27 cellular contexts compared by ENCODE assay signal in the genomic region with DNA sequence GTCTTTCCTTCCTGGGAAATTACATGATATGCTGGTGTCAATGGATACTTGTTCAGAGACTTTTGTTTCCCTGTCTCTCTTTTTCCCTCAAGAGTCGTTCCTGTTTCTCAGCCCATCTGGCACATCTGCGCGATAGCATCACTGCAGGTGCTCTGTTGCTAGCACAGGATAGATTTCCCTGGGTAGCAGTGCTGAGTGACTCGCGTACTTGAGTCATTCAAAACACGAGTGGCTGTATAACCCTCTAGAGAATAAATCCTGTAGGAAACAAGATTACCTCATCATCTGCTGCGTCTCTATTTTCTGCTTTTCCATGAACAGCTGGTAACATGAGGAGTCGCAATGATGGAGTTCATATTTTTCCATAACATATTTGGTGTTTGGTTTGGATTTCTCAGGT.
DNase-seq lines count a peak whose midpoint lies in the region; ATAC-seq, FAIRE-seq and TF ChIP-seq lines count a peak whose summit lies in the region.
"Had no signal": no experiment of that assay in that cellular context is flagged by ENCODE, and none has a peak within 500 bp of the region (broad histone marks: within the 10 kb centered on the region; RNA-seq: fewer than 3 reads in every experiment).

No MANE protein-coding gene starts in this region.

- H3K9me3 ChIP-seq in endothelial cell of umbilical vein (replicated peaks; ENCODE audit: control insufficient read depth, insufficient read depth, low read length) = no peaks in the 10 kb centered on the region
- H3K9me3 ChIP-seq in Peyer's patch = no peaks in the 10 kb centered on the region
- H3K9me3 ChIP-seq: lower lobe of right lung, testis had no signal

- no peak overlapping the region for H2AFZ ChIP-seq in endothelial cell of umbilical vein (ENCODE audit: low read depth, low read length)

- no TSS peak for BruUV-seq in endothelial cell of umbilical vein (replicated peaks; lab: Mats Ljungman, UMichigan)

- TF ChIP-seq POLR2A in endothelial cell of umbilical vein (IDR thresholded peaks at IDR 0.05; ENCODE audit: low read depth, low read length) = no peak
- no peak for TF ChIP-seq POLR2A in GM12891 (IDR thresholded peaks at IDR 0.05; ENCODE audit: low read depth, low read length)
- no peak for TF ChIP-seq POLR2A in Peyer's patch (IDR thresholded peaks at IDR 0.05)

- H3K36me3 ChIP-seq in endothelial cell of umbilical vein (ENCODE audit: control insufficient read depth in 2 of 2, extremely low read depth in 1 of 2, insufficient read depth in 2 of 2, low read length in 2 of 2) (no peaks in the 10 kb centered on the region), Peyer's patch (no peaks in the 10 kb centered on the region)
- H3K36me3 ChIP-seq: brain microvascular endothelial cell, lower lobe of right lung had no signal

- FAIRE-seq in endothelial cell of umbilical vein (lab: Jason Lieb, UNC) = no peak
- FAIRE-seq in GM12891 (lab: Jason Lieb, UNC) = no peak
- FAIRE-seq: GM12892 had no signal

- H3K9ac ChIP-seq in endothelial cell of umbilical vein (replicated peaks; ENCODE audit: extremely low read depth, insufficient read depth, low read length) = no peak overlapping the region

- CTCF ChIA-PET in endothelial cell of umbilical vein (lab: Charles Lee) = interaction anchor here (0.8 kb wide), 1 partner anchor 15 kb away, joined by 3 read pairs; no protein-coding TSS in a partner anchor

- ATAC-seq in sciatic nerve = peak; percentile 66
- ATAC-seq: lower lobe of right lung; Panc1; right cardiac atrium; stimulated activated memory B cell treated with anti-CD40 and anti-IgM and Interleukin-4, amounts not matched to agents 10 μg/mL and 1 μg/mL and 100 μg/mL, for 72 hours; WTC11 had no signal

- H3K27me3 ChIP-seq in endothelial cell of umbilical vein (ENCODE audit: control insufficient read depth in 2 of 2, insufficient read depth in 2 of 2, low read length in 2 of 2) (no peaks in the 10 kb centered on the region), Peyer's patch (no peaks in the 10 kb centered on the region)
- H3K27me3 ChIP-seq: brain microvascular endothelial cell, testis had no signal

- dilution Hi-C loops in endothelial cell of umbilical vein (cut with MboI; ENCODE audit: extremely low pct_ligation_motif_present, low sequenced_read_pairs) = no loop called here

- H3K79me2 ChIP-seq in endothelial cell of umbilical vein (ENCODE audit: control insufficient read depth, insufficient read depth, low read length) = no peaks in the 10 kb centered on the region

- DNase-seq in NCI-H2107 treated with DMSO at 0.1 percent for 48 hours (lab: John Stamatoyannopoulos, UW; ENCODE audit: unreplicated experiment) (peak; percentile 25), NCI-H2107 (lab: John Stamatoyannopoulos, UW) (no peak), NCI-H345 (lab: John Stamatoyannopoulos, UW) (peak; percentile 78), endothelial cell of umbilical vein (ENCODE audit: low read depth, low spot score) (peak; percentile 6), sciatic nerve (ENCODE audit: low spot score) (no peak), GM12891 (ENCODE audit: insufficient read length, low spot score) (no peak), Peyer's patch (no peak)
- no peak for DNase-seq in stimulated activated naive CD4-positive, alpha-beta T cell (lab: John Stamatoyannopoulos, UW)
- DNase-seq: 8988T; activated naive CD4-positive, alpha-beta T cell treated with anti-CD3 and anti-CD28 coated beads, Interleukin-2, amount 10 ng/mL, durations not matched to agents 7 days and 5 days; amniotic stem cell; brain microvascular endothelial cell; GOT3; head of caudate nucleus; lower lobe of right lung; NCI-H1048; NCI-H187; NCI-H446 treated with DMSO at 0.1 percent for 48 hours; right cardiac atrium; stimulated activated CD4-positive, alpha-beta T cell treated with anti-CD3 and anti-CD28 coated beads, Interleukin-12 subunit alpha, Interleukin-12 subunit beta, amount 100 ng/mL, for 4 hours; stimulated activated CD4-positive, alpha-beta T cell treated with anti-CD3 and anti-CD28 coated beads, Interleukin-4, amount 100 ng/mL, for 24 hours; testis had no signal

- POLR2A ChIA-PET in endothelial cell of umbilical vein (lab: Charles Lee) = no interaction called here

- no peak overlapping the region for H3K4me3 ChIP-seq in endothelial cell of umbilical vein (replicated peaks in 1 of 3; ENCODE audit: insufficient read depth in 1 of 3, low read depth in 1 of 3, low read length in 3 of 3)
- no peak overlapping the region for H3K4me3 ChIP-seq in Peyer's patch
- H3K4me3 ChIP-seq: lower lobe of right lung, testis had no signal

- H4K20me1 ChIP-seq in endothelial cell of umbilical vein (replicated peaks; ENCODE audit: control insufficient read depth, extremely low read depth, insufficient read depth, low read length) = no peaks in the 10 kb centered on the region

- H3K27ac ChIP-seq in endothelial cell of umbilical vein (ENCODE audit: insufficient read depth, low read depth, low read length) = no peak overlapping the region
- no peak overlapping the region for H3K27ac ChIP-seq in Peyer's patch
- H3K27ac ChIP-seq: brain microvascular endothelial cell, epithelial cell of prostate, lower lobe of right lung, testis had no signal

- TF ChIP-seq CTCF in endothelial cell of umbilical vein (IDR thresholded peaks at IDR 0.05; ENCODE audit: extremely low read depth in 1 of 2, insufficient read depth in 1 of 2, low read depth in 1 of 2, low read length in 2 of 2) (no peak), Peyer's patch (IDR thresholded peaks at IDR 0.05) (no peak)

- H3K9me1 ChIP-seq in endothelial cell of umbilical vein (replicated peaks; ENCODE audit: control insufficient read depth, extremely low read depth, insufficient read depth, low read length) = no peaks in the 10 kb centered on the region

- intact Hi-C loops in endothelial cell of umbilical vein (cut with micrococcal nuclease) (no loop called here), sciatic nerve (cut with DNase I) (no loop called here)

- H3K4me1 ChIP-seq in endothelial cell of umbilical vein (ENCODE audit: control insufficient read depth, extremely low read depth, insufficient read depth, low read length) (no peaks in the 10 kb centered on the region), Peyer's patch (no peaks in the 10 kb centered on the region)
- H3K4me1 ChIP-seq: lower lobe of right lung, testis had no signal

- no peak overlapping the region for H3K4me2 ChIP-seq in endothelial cell of umbilical vein (ENCODE audit: insufficient read depth, low read length)

TF ChIP-seq in endothelial cell of umbilical vein, 7 proteins besides CTCF, POLR2A, EP300 and RAD21:
- TF ChIP-seq EZH2 (IDR thresholded peaks at IDR 0.05; ENCODE audit: borderline replicate concordance, low read depth, low read length, severe bottlenecking) (no peak), FOS (IDR thresholded peaks at IDR 0.05; ENCODE audit: borderline replicate concordance, insufficient read depth, low read length) (peak; percentile 30)
- TF ChIP-seq, protein P1, sequence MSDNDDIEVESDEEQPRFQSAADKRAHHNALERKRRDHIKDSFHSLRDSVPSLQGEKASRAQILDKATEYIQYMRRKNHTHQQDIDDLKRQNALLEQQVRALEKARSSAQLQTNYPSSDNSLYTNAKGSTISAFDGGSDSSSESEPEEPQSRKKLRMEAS (IDR thresholded peaks at IDR 0.05; ENCODE audit: insufficient read depth, insufficient read length) = no peak

TF ChIP-seq in GM12891, 5 proteins besides CTCF, POLR2A, EP300 and RAD21:
- TF ChIP-seq POLR2AphosphoS5 (IDR thresholded peaks at IDR 0.05; ENCODE audit: low read depth, low read length) = no peak
- no peak for TF ChIP-seq SPI1 (IDR thresholded peaks at IDR 0.05; ENCODE audit: low read depth, low read length)
- TF ChIP-seq TAF1 (IDR thresholded peaks at IDR 0.05; ENCODE audit: low read depth, low read length) = no peak
- no peak for TF ChIP-seq POU2F2 (IDR thresholded peaks at IDR 0.05; ENCODE audit: low read depth, low read length)
- TF ChIP-seq PAX5 (IDR thresholded peaks at IDR 0.05; ENCODE audit: insufficient read depth, low read length, severe bottlenecking) = no peak

Comparison
In these comparisons a context has a peak if more than half of its experiments do, and no peak if none do; other contexts are left out.
1. DNase-seq: peak in NCI-H2107 treated with DMSO at 0.1 percent for 48 hours (single experiment), NCI-H345 (single experiment) and endothelial cell of umbilical vein (single experiment); none in NCI-H2107 (single experiment), sciatic nerve (single experiment), stimulated activated naive CD4-positive, alpha-beta T cell (0 of 6), GM12891 (single experiment) and Peyer's patch (0 of 3).